1 cellular context compared by ENCODE assay signal in the genomic region with DNA sequence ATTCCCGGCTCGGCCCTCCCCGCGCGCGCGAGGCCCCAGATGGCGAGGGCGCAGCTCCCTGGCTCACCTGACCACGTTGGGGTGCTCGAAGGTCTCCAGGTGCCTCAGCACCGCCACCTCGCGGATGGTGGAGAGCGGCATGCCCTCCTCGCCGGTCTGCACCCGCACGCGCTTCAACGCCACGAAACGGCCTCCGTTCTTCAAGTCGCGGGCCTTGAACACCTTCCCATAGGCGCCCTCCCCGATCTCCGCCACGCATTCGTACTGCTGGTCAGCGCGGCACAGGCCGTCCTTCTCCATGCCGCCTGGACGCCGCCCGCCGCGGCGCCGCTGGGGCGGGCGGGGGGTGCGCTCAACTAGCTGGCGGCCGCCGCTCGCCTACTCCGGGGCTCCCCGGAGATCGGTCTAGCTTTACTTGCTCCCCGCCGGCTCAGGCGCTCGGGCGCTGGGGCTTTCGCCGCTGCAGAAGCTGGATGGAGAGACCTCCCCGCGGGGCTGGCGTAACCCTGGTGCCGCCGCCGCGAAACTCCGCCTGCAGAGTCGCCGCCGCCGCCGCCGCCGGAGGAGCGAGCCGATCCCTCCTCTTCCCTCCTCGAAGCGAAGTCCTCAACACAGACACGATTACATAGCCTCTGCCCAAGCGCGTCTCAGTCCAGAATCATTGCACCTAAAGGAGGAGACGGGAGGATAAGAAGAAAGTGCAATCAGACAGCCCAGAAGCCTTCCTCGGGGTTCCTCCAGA.
TF ChIP-seq lines count a peak whose summit lies in the region.

No MANE protein-coding gene starts in this region.

TF ChIP-seq in WTC11, 78 proteins besides CTCF, POLR2A, EP300 and RAD21 (continued from another document):
- TF ChIP-seq USF2 (CRISPR knock-in tag; IDR thresholded peaks at IDR 0.05) (peak; percentile 79), ZNF512 (CRISPR knock-in tag; IDR thresholded peaks at IDR 0.05; ENCODE audit: borderline replicate concordance) (no peak), HMGXB4 (CRISPR knock-in tag; IDR thresholded peaks at IDR 0.05) (peak; percentile 92), RELA (CRISPR knock-in tag; IDR thresholded peaks at IDR 0.05; ENCODE audit: borderline replicate concordance) (peak; percentile 71; the same call in 1 of the 2 replicates), ZNF121 (CRISPR knock-in tag; IDR thresholded peaks at IDR 0.05) (0 out of 2 replicates have a peak, but pooled peaks have one; percentile 22), SOX15 (CRISPR knock-in tag; IDR thresholded peaks at IDR 0.05) (no peak), TEAD1 (CRISPR knock-in tag; IDR thresholded peaks at IDR 0.05) (peak; percentile 62; the same call in 1 of the 2 replicates), ZBTB21 (CRISPR knock-in tag; IDR thresholded peaks at IDR 0.05; ENCODE audit: borderline replicate concordance) (0 out of 2 replicates have a peak, but pooled peaks have one; percentile 45), ZNF396 (CRISPR knock-in tag; IDR thresholded peaks at IDR 0.05; ENCODE audit: borderline replicate concordance) (no peak), EMX1 (CRISPR knock-in tag; IDR thresholded peaks at IDR 0.05) (no peak), SP1 (CRISPR knock-in tag; conservative IDR thresholded peaks at IDR 0.05) (0 out of 2 replicates have a peak, but pooled peaks have one; percentile 60), ZNF232 (CRISPR knock-in tag; IDR thresholded peaks at IDR 0.05) (0 out of 2 replicates have a peak, but pooled peaks have one; percentile 63), KAT7 (CRISPR knock-in tag; IDR thresholded peaks at IDR 0.05; ENCODE audit: borderline replicate concordance) (peak; percentile 83), E2F1 (CRISPR knock-in tag; IDR thresholded peaks at IDR 0.05) (no peak), ETV6 (CRISPR knock-in tag; IDR thresholded peaks at IDR 0.05) (peak; percentile 69; the same call in 1 of the 2 replicates), ZNF138 (CRISPR knock-in tag; conservative IDR thresholded peaks at IDR 0.05) (no peak), TP53 (CRISPR knock-in tag; IDR thresholded peaks at IDR 0.05) (peak; percentile 75; the same call in 1 of the 2 replicates), CREB1 (CRISPR knock-in tag; IDR thresholded peaks at IDR 0.05) (0 out of 2 replicates have a peak, but pooled peaks have one; percentile 18), ATF3 (CRISPR knock-in tag; conservative IDR thresholded peaks at IDR 0.05) (no peak), FOXP1 (CRISPR knock-in tag; IDR thresholded peaks at IDR 0.05; ENCODE audit: borderline replicate concordance) (peak; percentile 78; the same call in 1 of the 2 replicates), OVOL2 (CRISPR knock-in tag; IDR thresholded peaks at IDR 0.05; ENCODE audit: borderline replicate concordance) (no peak), GABPB1 (CRISPR knock-in tag; IDR thresholded peaks at IDR 0.05) (0 out of 2 replicates have a peak, but pooled peaks have one; percentile 49)
- TF ChIP-seq, protein P1, sequence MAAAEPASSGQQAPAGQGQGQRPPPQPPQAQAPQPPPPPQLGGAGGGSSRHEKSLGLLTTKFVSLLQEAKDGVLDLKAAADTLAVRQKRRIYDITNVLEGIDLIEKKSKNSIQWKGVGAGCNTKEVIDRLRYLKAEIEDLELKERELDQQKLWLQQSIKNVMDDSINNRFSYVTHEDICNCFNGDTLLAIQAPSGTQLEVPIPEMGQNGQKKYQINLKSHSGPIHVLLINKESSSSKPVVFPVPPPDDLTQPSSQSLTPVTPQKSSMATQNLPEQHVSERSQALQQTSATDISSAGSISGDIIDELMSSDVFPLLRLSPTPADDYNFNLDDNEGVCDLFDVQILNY (CRISPR knock-in tag; IDR thresholded peaks at IDR 0.05) = no peak
